14 cellular contexts compared by ENCODE assay signal in the genomic region with DNA sequence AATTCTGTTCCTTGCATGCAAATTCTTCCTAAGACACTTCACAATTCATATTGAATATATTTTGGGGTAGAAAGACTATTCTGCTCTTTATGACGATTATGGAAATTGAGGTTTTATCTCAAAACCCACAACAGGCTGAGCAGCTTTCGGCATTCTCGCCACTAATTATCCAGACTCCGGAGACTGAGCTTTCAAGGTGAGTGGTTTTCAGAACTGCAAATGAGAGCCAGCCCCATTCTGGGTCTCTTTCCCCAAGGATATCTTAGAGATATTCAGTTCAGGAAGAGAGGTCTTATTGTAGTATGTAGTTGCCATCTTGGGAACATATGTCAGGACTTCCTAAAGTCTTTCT. TPM values are rescaled to one million over a fixed set of nuclear protein-coding genes. Genes with fewer than 3 reads are reported as not detected.
DNase-seq lines count a peak whose midpoint lies in the region; ATAC-seq and TF ChIP-seq lines count a peak whose summit lies in the region.
"Had no signal": no experiment of that assay in that cellular context is flagged by ENCODE, and none has a peak within 500 bp of the region (broad histone marks: within the 10 kb centered on the region; RNA-seq: fewer than 3 reads in every experiment).

No MANE protein-coding gene starts in this region.

- H3K27ac ChIP-seq in CD4-positive, CD25-positive, alpha-beta regulatory T cell (ENCODE audit: insufficient read depth, low read length, poor library complexity, severe bottlenecking) = peak overlapping the region; percentile 5
- peak overlapping the region; percentile 96 for H3K27ac ChIP-seq in KMS-11
- H3K27ac ChIP-seq in neuronal stem cell (replicated peaks; ENCODE audit: low read length) = no peak overlapping the region
- H3K27ac ChIP-seq in substantia nigra (ENCODE audit: low read depth, low read length, poor library complexity, severe bottlenecking) = no peak overlapping the region

- no peak overlapping the region for H2BK5ac ChIP-seq in neuronal stem cell (ENCODE audit: low read length)

- no peaks in the 10 kb centered on the region for H3K9me3 Mint-ChIP-seq in CD4-positive, CD25-positive, alpha-beta regulatory T cell
- H3K9me3 Mint-ChIP-seq in brain = peaks cover 0 to 3% (median 0%) of the 10 kb centered on the region in 5 experiments
- H3K9me3 Mint-ChIP-seq: activated CD4-positive, alpha-beta memory T cell treated with anti-CD3 and anti-CD28 coated beads, Interleukin-2, amount 10 ng/mL, durations not matched to agents 7 days and 5 days had no signal

- peaks cover 12 to 33% (median 21%) of the 10 kb centered on the region in 4 donors for H3K4me1 Mint-ChIP-seq in CD4-positive, CD25-positive, alpha-beta regulatory T cell
- H3K4me1 Mint-ChIP-seq in brain = peaks cover 24% of the 10 kb centered on the region

- H3K9me3 ChIP-seq in CD4-positive, CD25-positive, alpha-beta regulatory T cell (ENCODE audit: control insufficient read depth in 2 of 2, low read length in 2 of 2) = no peaks in the 10 kb centered on the region
- no peaks in the 10 kb centered on the region for H3K9me3 ChIP-seq in neuronal stem cell (replicated peaks in 1 of 2; ENCODE audit: control insufficient read depth in 2 of 2, insufficient read depth in 1 of 2, low read depth in 1 of 2, low read length in 2 of 2)
- H3K9me3 ChIP-seq: tibial artery had no signal

- H2AK5ac ChIP-seq in neuronal stem cell (ENCODE audit: low read depth, low read length) = no peak overlapping the region

- peak overlapping the region; percentile 42 for H3K4me3 ChIP-seq in CD4-positive, CD25-positive, alpha-beta regulatory T cell (ENCODE audit: low read depth, low read length)
- H3K4me3 ChIP-seq in KMS-11 (IDR thresholded peaks at IDR 0.05; ENCODE audit: insufficient read depth, low read depth, low read length) (no peak overlapping the region), neuronal stem cell (ENCODE audit: low read length in 2 of 2) (no peak overlapping the region)
- H3K4me3 ChIP-seq: tibial artery had no signal

- H3K27me3 Mint-ChIP-seq in CD4-positive, CD25-positive, alpha-beta regulatory T cell = no peaks in the 10 kb centered on the region
- H3K27me3 Mint-ChIP-seq in brain = no peaks in the 10 kb centered on the region
- H3K27me3 Mint-ChIP-seq: activated CD4-positive, alpha-beta memory T cell treated with anti-CD3 and anti-CD28 coated beads, Interleukin-2, amount 10 ng/mL, durations not matched to agents 7 days and 5 days had no signal

- TF ChIP-seq CTCF in KMS-11 (conservative IDR thresholded peaks at IDR 0.05; ENCODE audit: low read depth, low read length) = no peak
- TF ChIP-seq CTCF in brain (conservative IDR thresholded peaks at IDR 0.05) = no peak

- peak overlapping the region; percentile 67; the same call in 1 of the 2 replicates for H3K9ac ChIP-seq in KMS-11
- H3K9ac ChIP-seq in neuronal stem cell (ENCODE audit: low read depth, low read length, poor library complexity) = no peak overlapping the region

- peak overlapping the region; percentile 94 for H3K4me2 ChIP-seq in KMS-11
- H3K4me2 ChIP-seq in neuronal stem cell (ENCODE audit: insufficient read depth, low read length, poor library complexity, severe bottlenecking) = no peak overlapping the region

- H3K4ac ChIP-seq in neuronal stem cell (ENCODE audit: low read length) = no peak overlapping the region

- H3K18ac ChIP-seq in neuronal stem cell (ENCODE audit: low read length) = no peak overlapping the region

- H3K27me3 ChIP-seq in CD4-positive, CD25-positive, alpha-beta regulatory T cell (ENCODE audit: control insufficient read depth, insufficient read depth, low read length) = no peaks in the 10 kb centered on the region
- H3K27me3 ChIP-seq in KMS-11 (ENCODE audit: insufficient read depth, low read depth) = no peaks in the 10 kb centered on the region
- H3K27me3 ChIP-seq in neuronal stem cell (ENCODE audit: control insufficient read depth in 3 of 3, insufficient read depth in 3 of 3, low read depth in 1 of 3, low read length in 3 of 3) = no peaks in the 10 kb centered on the region
- H3K27me3 ChIP-seq: brain microvascular endothelial cell, tibial artery had no signal

- no CpG with 5 or more reads among the region's 4 CpGs for WGBS in neuronal stem cell (ENCODE audit: extremely low coverage in 2 of 2, insufficient read length in 2 of 2, insufficient replicate concordance in 1 of 2), 2 donors

- no peak overlapping the region for H4K8ac ChIP-seq in neuronal stem cell (ENCODE audit: low read depth, low read length)

- ATAC-seq in CD4-positive, CD25-positive, alpha-beta regulatory T cell (ENCODE audit: low read depth in 2 of 2) = no peak
- no peak for ATAC-seq in HG02885 (IDR thresholded peaks at IDR 0.05; ENCODE audit: poor library complexity, unreplicated experiment)

- H3K79me2 ChIP-seq in KMS-11 (ENCODE audit: insufficient read depth, low read depth) = no peaks in the 10 kb centered on the region

- H3K79me1 ChIP-seq in neuronal stem cell (ENCODE audit: low read depth, low read length) = no peaks in the 10 kb centered on the region

- peak overlapping the region in 1 of 3 donors; percentile 77 for H3K27ac Mint-ChIP-seq in CD4-positive, CD25-positive, alpha-beta regulatory T cell
- peak overlapping the region in 4 of 5 experiments; percentile 77 to 89 (median 87) for H3K27ac Mint-ChIP-seq in brain

- H2BK15ac ChIP-seq in neuronal stem cell (ENCODE audit: low read length) = no peak overlapping the region

- H3K36me3 Mint-ChIP-seq in CD4-positive, CD25-positive, alpha-beta regulatory T cell = no peaks in the 10 kb centered on the region
- no peaks in the 10 kb centered on the region for H3K36me3 Mint-ChIP-seq in brain

- no peak overlapping the region for H3K14ac ChIP-seq in neuronal stem cell (ENCODE audit: low read length)

- H4K20me1 ChIP-seq in KMS-11 (ENCODE audit: insufficient read depth) = no peaks in the 10 kb centered on the region

- H3K23ac ChIP-seq in neuronal stem cell (ENCODE audit: low read depth, low read length, poor library complexity) = no peak overlapping the region

- peaks cover 24% of the 10 kb centered on the region for H3K4me1 ChIP-seq in CD4-positive, CD25-positive, alpha-beta regulatory T cell (ENCODE audit: control insufficient read depth, insufficient read depth, low read length, poor library complexity, severe bottlenecking)
- peaks cover 84% of the 10 kb centered on the region for H3K4me1 ChIP-seq in KMS-11 (ENCODE audit: low read depth, poor library complexity, severe bottlenecking)
- H3K4me1 ChIP-seq in neuronal stem cell (ENCODE audit: control insufficient read depth in 2 of 2, insufficient read depth in 1 of 2, low read depth in 1 of 2, low read length in 2 of 2) = peaks cover 6 to 11% of the 10 kb centered on the region in 2 donors

- no peak overlapping the region for H2BK120ac ChIP-seq in neuronal stem cell (ENCODE audit: low read depth, low read length)

- no peak overlapping the region for H2BK12ac ChIP-seq in neuronal stem cell (ENCODE audit: low read length)

- peak overlapping the region in 3 of 4 donors; percentile 30 to 59 (median 36) for H3K4me3 Mint-ChIP-seq in CD4-positive, CD25-positive, alpha-beta regulatory T cell
- no peak overlapping the region for H3K4me3 Mint-ChIP-seq in brain
- H3K4me3 Mint-ChIP-seq: activated CD4-positive, alpha-beta memory T cell treated with anti-CD3 and anti-CD28 coated beads, Interleukin-2, amount 10 ng/mL, durations not matched to agents 7 days and 5 days had no signal

- no peak for DNase-seq in CD4-positive, CD25-positive, alpha-beta regulatory T cell
- no peak for DNase-seq in neuronal stem cell (ENCODE audit: low spot score)
- DNase-seq in nucleus accumbens (lab: John Stamatoyannopoulos, UW) = no peak
- DNase-seq in anterior cingulate cortex (lab: John Stamatoyannopoulos, UW) = no peak
- DNase-seq in substantia nigra (lab: John Stamatoyannopoulos, UW) = no peak
- DNase-seq: DND-41; NCI-H2107; stimulated activated CD4-positive, alpha-beta T cell treated with anti-CD3 and anti-CD28 coated beads, Interleukin-1b, Interleukin-23, amount 100 ng/mL, for 48 hours had no signal

- H4K91ac ChIP-seq in neuronal stem cell (ENCODE audit: low read depth, low read length, poor library complexity) = no peak overlapping the region

- H2AFZ ChIP-seq in KMS-11 (ENCODE audit: low read depth) (no peak overlapping the region; the same call in 1 of the 2 replicates), neuronal stem cell (ENCODE audit: low read length) (peak overlapping the region; percentile 69)

- no peaks in the 10 kb centered on the region for H3K36me3 ChIP-seq in CD4-positive, CD25-positive, alpha-beta regulatory T cell (ENCODE audit: control insufficient read depth, insufficient read depth, low read length)
- no peaks in the 10 kb centered on the region for H3K36me3 ChIP-seq in KMS-11 (ENCODE audit: insufficient read depth)
- no peaks in the 10 kb centered on the region for H3K36me3 ChIP-seq in neuronal stem cell (replicated peaks in 1 of 2; ENCODE audit: control insufficient read depth in 2 of 2, insufficient read depth in 2 of 2, low read length in 2 of 2)
- H3K36me3 ChIP-seq: brain microvascular endothelial cell, tibial artery had no signal

RNA-seq across cellular contexts. Expression of gene AKIRIN2, which starts 21.7 kb away (rescaled TPM):
- total RNA-seq in CD4-positive, CD25-positive, alpha-beta regulatory T cell = 119 TPM
- polyA plus RNA-seq in CD4-positive, CD25-positive, alpha-beta regulatory T cell = 10 to 100 TPM; 47.7 to 66.7 (median 49.5) TPM
- polyA plus RNA-seq in brain (ENCODE audit: insufficient read depth, low read depth, low replicate concordance) = 71.7 TPM
- 92.2 TPM for polyA plus RNA-seq in neuronal stem cell (2013, experiment 1 of 2)
- 90.4 TPM for polyA plus RNA-seq in neuronal stem cell (2013, experiment 2 of 2)

Comparison
In these comparisons a context has a peak if more than half of its experiments do, and no peak if none do; other contexts are left out.
1. H3K27ac ChIP-seq: peak in CD4-positive, CD25-positive, alpha-beta regulatory T cell (single experiment) and KMS-11 (single experiment); none in neuronal stem cell (single experiment) and substantia nigra (single experiment).
2. H3K4me3 Mint-ChIP-seq: peak in CD4-positive, CD25-positive, alpha-beta regulatory T cell (3 of 4); none in brain (0 of 5).